Comparison of ENCODE assay signal across 18 cellular contexts in the genomic region with DNA sequence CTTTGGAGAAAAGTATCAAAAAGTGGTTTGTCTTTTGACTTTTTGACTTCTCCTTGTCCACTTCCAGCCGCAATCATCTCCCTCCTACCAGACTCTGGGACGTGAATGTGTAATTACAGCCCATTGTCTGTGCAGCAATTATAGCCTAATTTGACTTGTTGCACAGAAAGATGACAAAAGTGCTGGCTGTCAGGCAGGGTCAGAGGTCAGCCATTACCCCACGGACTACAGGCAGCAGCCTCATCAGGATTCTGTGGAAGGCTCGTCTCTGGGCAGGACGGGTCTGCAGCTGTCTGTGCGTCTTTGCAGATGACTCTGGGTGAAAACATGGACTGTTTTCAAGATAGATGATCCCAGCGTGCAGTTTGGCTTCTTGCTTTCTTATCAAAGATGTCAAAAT.
DNase-seq lines count a peak whose midpoint lies in the region; FAIRE-seq and TF ChIP-seq lines count a peak whose summit lies in the region.
"Had no signal": no experiment of that assay in that cellular context is flagged by ENCODE, and none has a peak within 500 bp of the region (broad histone marks: within the 10 kb centered on the region; RNA-seq: fewer than 3 reads in every experiment).

No MANE protein-coding gene starts in this region.

- H2AFZ ChIP-seq in astrocyte (ENCODE audit: low read depth, low read length), result no peak overlapping the region

- H3K4me3 ChIP-seq in astrocyte (ENCODE audit: insufficient read depth, low read depth, low read length), result no peak overlapping the region
- H3K4me3 ChIP-seq: lower lobe of right lung, thyroid gland had no signal

- TF ChIP-seq CTCF in astrocyte (IDR thresholded peaks at IDR 0.05; ENCODE audit: insufficient read depth, low read depth, low read length) (no peak), GM10266 (IDR thresholded peaks at IDR 0.05; ENCODE audit: control insufficient read depth, insufficient read depth, low read depth, missing control alignments) (no peak)

- H3K4me1 Mint-ChIP-seq in astrocyte (ENCODE audit: low read depth, unreplicated experiment), result peaks cover 21% of the 10 kb centered on the region

- H3K27me3 ChIP-seq in astrocyte (ENCODE audit: insufficient read depth, low read length), result no peaks in the 10 kb centered on the region
- H3K27me3 ChIP-seq: thyroid gland had no signal

- H3K36me3 ChIP-seq in astrocyte (ENCODE audit: insufficient read depth, low read length), result no peaks in the 10 kb centered on the region
- H3K36me3 ChIP-seq: lower lobe of right lung, thyroid gland had no signal

- DNase-seq in Ammon's horn (ENCODE audit: low spot score) (peak; percentile 26), COR-L47 (lab: John Stamatoyannopoulos, UW) (peak; percentile 89), astrocyte (ENCODE audit: low read depth) (no peak), medulla oblongata (ENCODE audit: extremely low spot score) (peak; percentile 22), DMS79 treated with DMSO at 0.1 percent for 48 hours (lab: John Stamatoyannopoulos, UW) (no peak), GM10266 (ENCODE audit: extremely low spot score) (no peak), activated T-cell treated with anti-CD3 and anti-CD28 coated beads for 4 hours (no peak)
- DNase-seq: activated CD4-positive, CD25-positive, alpha-beta regulatory T cell; activated CD8-positive, alpha-beta T cell treated with anti-CD3 and anti-CD28 coated beads for 36 hours; amniotic stem cell; GOT3; lower lobe of right lung; NCI-H1092 treated with DMSO at 0.1 percent for 48 hours; NCI-H524; SW 1271; thyroid gland had no signal

- FAIRE-seq in astrocyte (lab: Jason Lieb, UNC), result no peak

- H3K27me3 Mint-ChIP-seq in astrocyte (ENCODE audit: low read depth, unreplicated experiment), result no peaks in the 10 kb centered on the region
- H3K27me3 Mint-ChIP-seq: dendritic cell treated with granulocyte-macrophage colony-stimulating factor and Interleukin-4, amounts not matched to agents 40 ng/mL and 50 ng/mL, for 4 days had no signal

- H3K4me1 ChIP-seq in astrocyte (ENCODE audit: insufficient read depth, low read length), result peaks cover 8% of the 10 kb centered on the region
- H3K4me1 ChIP-seq: thyroid gland had no signal

- no peak overlapping the region for H3K4me2 ChIP-seq in astrocyte (ENCODE audit: low read length)

- H3K9ac ChIP-seq in astrocyte (ENCODE audit: low read length), result no peak overlapping the region

- peak overlapping the region; percentile 12 for H3K27ac Mint-ChIP-seq in astrocyte (ENCODE audit: unreplicated experiment)
- H3K27ac Mint-ChIP-seq: activated CD8-positive, alpha-beta T cell treated with anti-CD3 and anti-CD28 coated beads for 36 hours; dendritic cell treated with granulocyte-macrophage colony-stimulating factor and Interleukin-4, amounts not matched to agents 40 ng/mL and 50 ng/mL, for 4 days; stimulated activated naive CD8-positive, alpha-beta T cell treated with anti-CD3 and anti-CD28 coated beads, Interleukin-15, Interleukin-2, amounts not matched to agents 100 ng/mL and 50 ng/mL, for 24 hours had no signal

- H3K36me3 Mint-ChIP-seq in astrocyte (ENCODE audit: low read depth, unreplicated experiment), result no peaks in the 10 kb centered on the region

- no peak overlapping the region for H3K4me3 Mint-ChIP-seq in astrocyte (ENCODE audit: unreplicated experiment)
- H3K4me3 Mint-ChIP-seq: activated CD8-positive, alpha-beta T cell treated with anti-CD3 and anti-CD28 coated beads for 36 hours; dendritic cell treated with granulocyte-macrophage colony-stimulating factor and Interleukin-4, amounts not matched to agents 40 ng/mL and 50 ng/mL, for 4 days; stimulated activated naive CD8-positive, alpha-beta T cell treated with anti-CD3 and anti-CD28 coated beads, Interleukin-15, Interleukin-2, amounts not matched to agents 100 ng/mL and 50 ng/mL, for 24 hours had no signal

- no peaks in the 10 kb centered on the region for H3K79me2 ChIP-seq in astrocyte (ENCODE audit: insufficient read depth, low read length)

- H3K27ac ChIP-seq in astrocyte (ENCODE audit: low read depth, low read length), result no peak overlapping the region
- H3K27ac ChIP-seq: lower lobe of right lung, thyroid gland had no signal

- no peaks in the 10 kb centered on the region for H3K9me3 ChIP-seq in astrocyte (ENCODE audit: insufficient read depth, low read depth, low read length)
- H3K9me3 ChIP-seq: lower lobe of right lung, thyroid gland had no signal

- H4K20me1 ChIP-seq in astrocyte (ENCODE audit: insufficient read depth, low read length), result no peaks in the 10 kb centered on the region

- peaks cover 14% of the 10 kb centered on the region for H3K9me3 Mint-ChIP-seq in astrocyte (ENCODE audit: unreplicated experiment)

Comparison
In these comparisons a context has a peak if more than half of its experiments do, and no peak if none do; other contexts are left out.
1. DNase-seq: peak in Ammon's horn (single experiment), COR-L47 (single experiment) and medulla oblongata (single experiment); none in astrocyte (single experiment), DMS79 treated with DMSO at 0.1 percent for 48 hours (single experiment), GM10266 (single experiment) and activated T-cell treated with anti-CD3 and anti-CD28 coated beads for 4 hours (single experiment).